In genomic region chr6:44868335-44868668, GRCh38 we compare ENCODE assay signal across 12 cellular contexts.
DNase-seq lines count a peak whose midpoint lies in the region; ATAC-seq and TF ChIP-seq lines count a peak whose summit lies in the region.
"Had no signal": no experiment of that assay in that cellular context is flagged by ENCODE, and none has a peak within 500 bp of the region (broad histone marks: within the 10 kb centered on the region; RNA-seq: fewer than 3 reads in every experiment).

No MANE protein-coding gene starts in this region.

- POLR2A ChIA-PET in activated naive CD8-positive, alpha-beta T cell treated with anti-CD3 and anti-CD28 coated beads, Interleukin-2, amount 10 ng/mL, durations not matched to agents 7 days and 5 days (lab: Charles Lee) = no interaction called here

- H3K4me3 ChIP-seq in spleen (no peak overlapping the region), MG63 (no peak overlapping the region)
- H3K4me3 ChIP-seq: transverse colon had no signal

- peaks cover 0 to 10% (median 0%) of the 10 kb centered on the region in 6 donors for H3K36me3 ChIP-seq in spleen
- H3K36me3 ChIP-seq in MG63 = no peaks in the 10 kb centered on the region
- H3K36me3 ChIP-seq: transverse colon had no signal

- ATAC-seq in GM18873 (IDR thresholded peaks at IDR 0.05; ENCODE audit: low FRiP score, unreplicated experiment) (peak; percentile 42), GM21526 (IDR thresholded peaks at IDR 0.05; ENCODE audit: low FRiP score, unreplicated experiment) (peak; percentile 44), HG03045 (IDR thresholded peaks at IDR 0.05; ENCODE audit: unreplicated experiment) (peak; percentile 52)
- ATAC-seq in activated naive CD8-positive, alpha-beta T cell treated with anti-CD3 and anti-CD28 coated beads, Interleukin-2, amount 10 ng/mL, durations not matched to agents 7 days and 5 days (ENCODE audit: low read depth) = peak; percentile 30

- peak overlapping the region; percentile 71 for H3K27ac Mint-ChIP-seq in activated naive CD8-positive, alpha-beta T cell treated with anti-CD3 and anti-CD28 coated beads, Interleukin-2, amount 10 ng/mL, durations not matched to agents 7 days and 5 days
- H3K27ac Mint-ChIP-seq: CD4-positive, CD25-positive, alpha-beta regulatory T cell had no signal

- peak overlapping the region; percentile 36 for H3K4me3 Mint-ChIP-seq in activated naive CD8-positive, alpha-beta T cell treated with anti-CD3 and anti-CD28 coated beads, Interleukin-2, amount 10 ng/mL, durations not matched to agents 7 days and 5 days
- H3K4me3 Mint-ChIP-seq: CD4-positive, CD25-positive, alpha-beta regulatory T cell had no signal

- no peak for TF ChIP-seq POLR2A in spleen (IDR thresholded peaks at IDR 0.05)

- no peak for TF ChIP-seq CTCF in spleen (IDR thresholded peaks at IDR 0.05 in 8 of 11, conservative IDR thresholded peaks at IDR 0.05 in 3 of 11)

- WGBS in spleen, 5 donors = 68 to 93% (median 86%) methylated on average over 2 of the region's 2 CpGs

- peaks cover 23% of the 10 kb centered on the region for H3K9me3 Mint-ChIP-seq in activated naive CD8-positive, alpha-beta T cell treated with anti-CD3 and anti-CD28 coated beads, Interleukin-2, amount 10 ng/mL, durations not matched to agents 7 days and 5 days

- H3K9me3 ChIP-seq in spleen (peaks cover 0 to 19% (median 14%) of the 10 kb centered on the region in 8 donors), MG63 (peaks cover 28% of the 10 kb centered on the region)
- H3K9me3 ChIP-seq: transverse colon had no signal

- H3K27me3 Mint-ChIP-seq in activated naive CD8-positive, alpha-beta T cell treated with anti-CD3 and anti-CD28 coated beads, Interleukin-2, amount 10 ng/mL, durations not matched to agents 7 days and 5 days = no peaks in the 10 kb centered on the region
- H3K27me3 Mint-ChIP-seq: CD4-positive, CD25-positive, alpha-beta regulatory T cell had no signal

- no peak overlapping the region for H3K27ac ChIP-seq in spleen
- H3K27ac ChIP-seq: transverse colon had no signal

- H3K27me3 ChIP-seq in spleen (replicated peaks in 1 of 7) (no peaks in the 10 kb centered on the region), MG63 (no peaks in the 10 kb centered on the region)
- H3K27me3 ChIP-seq: transverse colon had no signal

- H3K4me1 ChIP-seq in spleen = no peaks in the 10 kb centered on the region
- H3K4me1 ChIP-seq: transverse colon had no signal

- no peak for DNase-seq in activated naive CD8-positive, alpha-beta T cell treated with anti-CD3 and anti-CD28 coated beads, Interleukin-2, amount 10 ng/mL, durations not matched to agents 7 days and 5 days
- DNase-seq in D341Med (ENCODE audit: low spot score) = no peak
- no peak for DNase-seq in spleen
- no peak for DNase-seq in NCI-H446 treated with DMSO at 0.1 percent for 48 hours (lab: John Stamatoyannopoulos, UW)
- DNase-seq in MG63 = no peak
- DNase-seq: CD4-positive, CD25-positive, alpha-beta regulatory T cell; hypothalamus; mammary epithelial cell; transverse colon had no signal

- peaks cover 21% of the 10 kb centered on the region for H3K4me1 Mint-ChIP-seq in activated naive CD8-positive, alpha-beta T cell treated with anti-CD3 and anti-CD28 coated beads, Interleukin-2, amount 10 ng/mL, durations not matched to agents 7 days and 5 days
- H3K4me1 Mint-ChIP-seq: CD4-positive, CD25-positive, alpha-beta regulatory T cell had no signal

- H3K36me3 Mint-ChIP-seq in activated naive CD8-positive, alpha-beta T cell treated with anti-CD3 and anti-CD28 coated beads, Interleukin-2, amount 10 ng/mL, durations not matched to agents 7 days and 5 days = peaks cover 31% of the 10 kb centered on the region

- intact Hi-C loops in spleen (cut with DNase I; ENCODE audit: low total_unique reads) = no loop called here
